8 cellular contexts compared by ENCODE assay signal in the genomic region with DNA sequence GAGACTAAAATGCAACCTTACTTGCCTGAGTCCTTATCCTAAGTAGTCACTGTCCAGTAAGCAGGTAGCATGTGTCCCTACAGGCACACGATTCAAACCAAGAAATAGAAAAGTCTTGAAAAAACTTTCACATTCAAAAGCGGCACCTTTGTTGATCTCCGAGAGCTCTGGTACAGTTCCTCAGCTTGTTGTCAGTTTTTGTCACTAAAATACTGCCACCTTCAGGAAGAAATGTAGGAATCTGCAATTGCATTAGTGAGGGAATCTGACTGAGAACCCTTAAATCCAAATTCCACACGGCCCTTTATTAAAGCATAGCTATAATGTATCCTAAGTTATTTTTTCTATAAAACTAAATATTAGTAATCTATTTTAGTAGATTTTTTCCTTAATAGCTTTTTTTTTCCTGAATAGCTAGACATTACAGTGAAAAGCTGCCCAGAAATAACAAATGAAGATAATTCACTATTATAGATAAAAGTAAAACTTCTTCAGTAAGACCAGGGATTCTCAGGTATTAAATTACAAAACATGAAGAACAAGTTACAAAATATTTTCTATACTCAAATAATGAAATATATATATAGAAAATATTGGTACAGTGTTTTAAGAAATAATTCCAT. TPM values are rescaled to one million over a fixed set of nuclear protein-coding genes. Genes with fewer than 3 reads are reported as not detected.
DNase-seq lines count a peak whose midpoint lies in the region; ATAC-seq and TF ChIP-seq lines count a peak whose summit lies in the region.

No MANE protein-coding gene starts in this region.

- ATAC-seq in GM21447 (IDR thresholded peaks at IDR 0.05; ENCODE audit: unreplicated experiment) (peak; percentile 80), left lung (peak; percentile 88)

- H3K9me3 ChIP-seq in left lung (no peaks in the 10 kb centered on the region), tibial nerve (no peaks in the 10 kb centered on the region)

- TF ChIP-seq POLR2A in tibial nerve (IDR thresholded peaks at IDR 0.05) = no peak

- H3K36me3 ChIP-seq in left lung (no peaks in the 10 kb centered on the region), tibial nerve (no peaks in the 10 kb centered on the region)

- 0 to 1% methylated on average over 4 of the region's 4 CpGs for WGBS in tibial nerve, 2 donors

- intact Hi-C loops in left lung (cut with DNase I) = no loop called here

- H3K27me3 ChIP-seq in left lung = no peaks in the 10 kb centered on the region
- H3K27me3 ChIP-seq in tibial nerve = no peaks in the 10 kb centered on the region

- peak; percentile 77 for DNase-seq in SIG-M5 treated with dmso at 0.1 percent for 504 hours (lab: John Stamatoyannopoulos, UW; ENCODE audit: unreplicated experiment)
- no peak for DNase-seq in SIG-M5 (lab: John Stamatoyannopoulos, UW)
- DNase-seq in HS-27A (ENCODE audit: low read depth) = peak; percentile 45
- DNase-seq in OCI-M1 (lab: John Stamatoyannopoulos, UW) = peak; percentile 90
- peak; percentile 78 for DNase-seq in cerebellar cortex (ENCODE audit: low spot score)
- no peak for DNase-seq in left lung
- peak in 1 of 2 donors; percentile 14 for DNase-seq in tibial nerve (ENCODE audit: low spot score in 2 of 2)

- H3K4me3 ChIP-seq in left lung (no peak overlapping the region), tibial nerve (peak overlapping the region in 3 of 4 donors; percentile 5 to 41 (median 30))

- TF ChIP-seq CTCF in left lung (IDR thresholded peaks at IDR 0.05) (peak; percentile 62 to 67), tibial nerve (IDR thresholded peaks at IDR 0.05) (peak; percentile 52 to 71 (median 66))

- H3K4me1 ChIP-seq in left lung (peaks cover 0 to 4% of the 10 kb centered on the region in 2 donors), tibial nerve (peaks cover 0 to 11% (median 0%) of the 10 kb centered on the region in 4 donors)

- no peak overlapping the region for H3K27ac ChIP-seq in left lung
- peak overlapping the region in 1 of 4 donors; percentile 57 for H3K27ac ChIP-seq in tibial nerve

- TF ChIP-seq EP300 in tibial nerve (IDR thresholded peaks at IDR 0.05) = no peak

RNA-seq across cellular contexts. Expression of a gene that starts 44.0 kb away (rescaled TPM):
- not detected for total RNA-seq in left lung
- total RNA-seq in tibial nerve = not detected

Comparison
In these comparisons a context has a peak if more than half of its experiments do, and no peak if none do; other contexts are left out.
1. DNase-seq: peak in SIG-M5 treated with dmso at 0.1 percent for 504 hours (single experiment), HS-27A (single experiment), OCI-M1 (single experiment) and cerebellar cortex (single experiment); none in SIG-M5 (single experiment) and left lung (0 of 2).
2. H3K4me3 ChIP-seq: peak in tibial nerve (3 of 4); none in left lung (0 of 2).